10 cellular contexts compared by ENCODE assay signal in the genomic region with DNA sequence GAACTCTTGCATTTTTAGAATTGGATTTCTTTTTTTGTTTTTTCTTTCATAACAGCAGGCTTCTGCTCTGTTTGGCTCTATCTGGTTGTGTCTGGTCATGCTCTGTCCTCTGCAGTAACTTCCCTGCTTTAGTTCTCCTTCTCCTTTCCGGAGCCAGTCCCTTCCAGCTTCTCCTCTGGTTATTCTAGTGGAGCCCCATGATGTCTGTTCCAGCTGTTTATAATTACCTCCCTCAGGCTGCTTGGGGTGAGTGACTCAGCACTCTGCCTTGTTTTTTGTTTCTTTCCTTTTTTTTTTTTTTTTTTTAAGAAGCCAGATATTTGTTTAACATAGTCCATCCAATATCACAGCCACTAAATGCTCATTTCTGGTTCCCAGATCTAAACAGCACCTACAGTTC.
DNase-seq lines count a peak whose midpoint lies in the region; ATAC-seq, FAIRE-seq and TF ChIP-seq lines count a peak whose summit lies in the region.
"Had no signal": no experiment of that assay in that cellular context is flagged by ENCODE, and none has a peak within 500 bp of the region (broad histone marks: within the 10 kb centered on the region; RNA-seq: fewer than 3 reads in every experiment).

No MANE protein-coding gene starts in this region.

- peaks cover 28% of the 10 kb centered on the region for H3K4me1 Mint-ChIP-seq in MCF 10A (ENCODE audit: insufficient read depth, unreplicated experiment)
- H3K4me1 Mint-ChIP-seq: B cell had no signal

- H3K9me3 ChIP-seq in small intestine (ENCODE audit: control insufficient read depth, low read depth) = no peaks in the 10 kb centered on the region

- DNase-seq in NCI-H345 (lab: John Stamatoyannopoulos, UW) (peak; percentile 35), NCI-H345 treated with DMSO at 0.1 percent for 48 hours (lab: John Stamatoyannopoulos, UW; ENCODE audit: unreplicated experiment) (no peak), MCF 10A (ENCODE audit: unreplicated experiment) (peak; percentile 84), left colon (peak in 1 of 2 donors; percentile 45), urothelium cell line (ENCODE audit: low spot score) (peak; percentile 41), small intestine (no peak), NCI-H2196 treated with DMSO at 0.1 percent for 48 hours (lab: John Stamatoyannopoulos, UW; ENCODE audit: unreplicated experiment) (no peak)

- H3K36me3 Mint-ChIP-seq in MCF 10A (ENCODE audit: insufficient read depth, unreplicated experiment) = no peaks in the 10 kb centered on the region

- no peaks in the 10 kb centered on the region for H3K27me3 ChIP-seq in small intestine (ENCODE audit: control insufficient read depth in 2 of 2, insufficient read depth in 2 of 2, low read length in 2 of 2)

- H3K9me3 Mint-ChIP-seq in MCF 10A (ENCODE audit: unreplicated experiment) = no peaks in the 10 kb centered on the region

- POLR2A ChIA-PET in MCF 10A (lab: Yijun Ruan, JAX) = interaction anchor here (0.7 to 2.1 kb wide), 5 partner anchors 11 to 1073 kb away, joined by 3 to 15 read pairs (median 4); a partner anchor contains a TSS

- peak; percentile 18 for ATAC-seq in left colon
- no peak for ATAC-seq in GM19395 (IDR thresholded peaks at IDR 0.05; ENCODE audit: unreplicated experiment)
- ATAC-seq: Panc1 had no signal

- WGBS in small intestine, 3 donors = 53 to 73% (median 68%) methylated on average over 1 of the region's 1 CpG

- intact Hi-C loops in MCF 10A (cut with micrococcal nuclease) = no loop called here
- intact Hi-C loops in left colon (cut with DNase I, micrococcal nuclease) = no loop called here

- no peak for FAIRE-seq in urothelium cell line (lab: Jason Lieb, UNC)
- no peak for FAIRE-seq in small intestine (lab: Jason Lieb, UNC)

- CTCF ChIA-PET in MCF 10A (lab: Yijun Ruan, JAX) = interaction anchor here (0.6 to 5.1 kb wide), 11 partner anchors 8 to 1614 kb away, joined by 3 to 54 read pairs (median 4); a partner anchor contains a TSS

- no peak overlapping the region for H3K4me3 ChIP-seq in small intestine (ENCODE audit: low read depth in 1 of 2, low read length in 2 of 2)

- H3K4me3 Mint-ChIP-seq in MCF 10A (ENCODE audit: unreplicated experiment) = no peak overlapping the region
- H3K4me3 Mint-ChIP-seq: B cell had no signal

- peak overlapping the region; percentile 84 for H3K27ac Mint-ChIP-seq in MCF 10A (ENCODE audit: low read depth, unreplicated experiment)
- H3K27ac Mint-ChIP-seq: B cell had no signal

- peak overlapping the region in 1 of 2 donors; percentile 43 for H3K27ac ChIP-seq in small intestine (ENCODE audit: low read depth in 1 of 2, low read length in 1 of 2)

- peaks cover 0 to 6% of the 10 kb centered on the region in 2 donors for H3K4me1 ChIP-seq in small intestine (ENCODE audit: control insufficient read depth in 2 of 2, insufficient read depth in 1 of 2, low read depth in 1 of 2, low read length in 1 of 2)

- no peaks in the 10 kb centered on the region for H3K36me3 ChIP-seq in small intestine (ENCODE audit: control insufficient read depth in 2 of 2, insufficient read depth in 2 of 2, low read length in 2 of 2)

- no peaks in the 10 kb centered on the region for H3K27me3 Mint-ChIP-seq in MCF 10A (ENCODE audit: insufficient read depth, unreplicated experiment)

- TF ChIP-seq CTCF in MCF 10A (IDR thresholded peaks at IDR 0.05; ENCODE audit: unreplicated experiment) = no peak

- no TSS peak for BruUV-seq in MCF 10A (replicated peaks; lab: Mats Ljungman, UMichigan)

Comparison
In these comparisons a context has a peak if more than half of its experiments do, and no peak if none do; other contexts are left out.
1. DNase-seq: peak in NCI-H345 (single experiment), MCF 10A (single experiment) and urothelium cell line (single experiment); none in NCI-H345 treated with DMSO at 0.1 percent for 48 hours (single experiment), small intestine (single experiment) and NCI-H2196 treated with DMSO at 0.1 percent for 48 hours (single experiment).